ENCODE assay signal across 1 cellular context in genomic region chr12:65741662-65742480, GRCh38.
TF ChIP-seq lines count a peak whose summit lies in the region.

No MANE protein-coding gene starts in this region.

TF ChIP-seq in HepG2, 621 proteins besides CTCF, POLR2A, EP300 and RAD21 (continued from another document and continues in another):
- TF ChIP-seq ZNF530 (CRISPR knock-in tag; IDR thresholded peaks at IDR 0.05; ENCODE audit: low read depth) (no peak), TAF15 (IDR thresholded peaks at IDR 0.05; ENCODE audit: low read depth, low read length, poor library complexity, severe bottlenecking) (peak; percentile 84), ZNF570 (CRISPR knock-in tag; IDR thresholded peaks at IDR 0.05; ENCODE audit: borderline replicate concordance) (no peak), RBFOX2 (IDR thresholded peaks at IDR 0.05; ENCODE audit: low read depth, low read length) (peak; percentile 7; the same call in 1 of the 2 replicates), MIXL1 (CRISPR knock-in tag; IDR thresholded peaks at IDR 0.05) (no peak), REL (CRISPR knock-in tag; conservative IDR thresholded peaks at IDR 0.05) (no peak), ZNF432 (CRISPR knock-in tag; IDR thresholded peaks at IDR 0.05; ENCODE audit: borderline replicate concordance) (no peak), ZNF260 (CRISPR knock-in tag; IDR thresholded peaks at IDR 0.05; ENCODE audit: borderline replicate concordance, low read depth) (no peak), NR0B2 (CRISPR knock-in tag; IDR thresholded peaks at IDR 0.05) (no peak), ZNF83 (CRISPR knock-in tag; IDR thresholded peaks at IDR 0.05; ENCODE audit: borderline replicate concordance) (no peak), ZNF543 (CRISPR knock-in tag; IDR thresholded peaks at IDR 0.05) (no peak), HHEX (CRISPR knock-in tag; IDR thresholded peaks at IDR 0.05) (no peak), KAT8 (CRISPR knock-in tag; IDR thresholded peaks at IDR 0.05) (peak; percentile 31; the same call in 1 of the 2 replicates), ZNF441 (CRISPR knock-in tag; IDR thresholded peaks at IDR 0.05; ENCODE audit: borderline replicate concordance) (no peak), ZSCAN31 (CRISPR knock-in tag; IDR thresholded peaks at IDR 0.05; ENCODE audit: low read depth) (no peak), ZFP1 (CRISPR knock-in tag; IDR thresholded peaks at IDR 0.05) (no peak), ZSCAN12 (CRISPR knock-in tag; IDR thresholded peaks at IDR 0.05) (no peak), ZSCAN9 (CRISPR knock-in tag; IDR thresholded peaks at IDR 0.05; ENCODE audit: borderline replicate concordance) (no peak), FOXC1 (CRISPR knock-in tag; IDR thresholded peaks at IDR 0.05; ENCODE audit: borderline replicate concordance) (no peak), ZBTB42 (CRISPR knock-in tag; IDR thresholded peaks at IDR 0.05) (no peak), ZNF335 (CRISPR knock-in tag; IDR thresholded peaks at IDR 0.05) (no peak), RFX1 (IDR thresholded peaks at IDR 0.05) (no peak), THAP11 (CRISPR knock-in tag; IDR thresholded peaks at IDR 0.05) (no peak), ZNF710 (CRISPR knock-in tag; IDR thresholded peaks at IDR 0.05; ENCODE audit: borderline replicate concordance) (no peak; the same call in 1 of the 2 replicates), ZNF207 (IDR thresholded peaks at IDR 0.05; ENCODE audit: borderline replicate concordance) (no peak), SRSF1 (optimal IDR thresholded peaks at IDR 0.05; ENCODE audit: low read depth, low read length) (no peak), BCL3 (CRISPR knock-in tag; IDR thresholded peaks at IDR 0.05) (no peak), LCORL (IDR thresholded peaks at IDR 0.05) (no peak), LCORL (CRISPR knock-in tag; IDR thresholded peaks at IDR 0.05) (peak; percentile 72), ZNF446 (CRISPR knock-in tag; IDR thresholded peaks at IDR 0.05) (no peak), CREB1 (IDR thresholded peaks at IDR 0.05) (no peak), CREB1 (CRISPR knock-in tag; IDR thresholded peaks at IDR 0.05) (no peak), FOXA3 (CRISPR knock-in tag; IDR thresholded peaks at IDR 0.05) (no peak), ZBTB20 (CRISPR knock-in tag; IDR thresholded peaks at IDR 0.05; ENCODE audit: borderline replicate concordance, low read depth) (no peak), ZNF24 (IDR thresholded peaks at IDR 0.05) (no peak), ZNF121 (CRISPR knock-in tag; IDR thresholded peaks at IDR 0.05) (no peak), TEAD2 (CRISPR knock-in tag; IDR thresholded peaks at IDR 0.05) (no peak), ZSCAN20 (CRISPR knock-in tag; IDR thresholded peaks at IDR 0.05; ENCODE audit: borderline replicate concordance) (no peak), ZNF724P (CRISPR knock-in tag; IDR thresholded peaks at IDR 0.05; ENCODE audit: borderline replicate concordance) (no peak), SIX4 (CRISPR knock-in tag; IDR thresholded peaks at IDR 0.05) (no peak), RAD51 (IDR thresholded peaks at IDR 0.05; ENCODE audit: borderline replicate concordance) (no peak), ZNF12 (CRISPR knock-in tag; IDR thresholded peaks at IDR 0.05) (no peak), MAZ (IDR thresholded peaks at IDR 0.05; ENCODE audit: borderline replicate concordance, low read depth, low read length) (no peak), MAZ (CRISPR knock-in tag; IDR thresholded peaks at IDR 0.05; ENCODE audit: low read depth) (peak; percentile 69), ZBTB7B (CRISPR knock-in tag; IDR thresholded peaks at IDR 0.05) (0 out of 2 replicates have a peak, but pooled peaks have one; percentile 31), SOX6 (IDR thresholded peaks at IDR 0.05) (no peak), SOX6 (CRISPR knock-in tag; IDR thresholded peaks at IDR 0.05) (no peak), CENPBD1 (CRISPR knock-in tag; IDR thresholded peaks at IDR 0.05; ENCODE audit: borderline replicate concordance, low read depth) (no peak), ZNF17 (CRISPR knock-in tag; IDR thresholded peaks at IDR 0.05) (no peak), RCOR2 (CRISPR knock-in tag; IDR thresholded peaks at IDR 0.05) (no peak), HOXA7 (CRISPR knock-in tag; IDR thresholded peaks at IDR 0.05) (no peak), ZNF3 (CRISPR knock-in tag; IDR thresholded peaks at IDR 0.05) (no peak), ZNF557 (CRISPR knock-in tag; IDR thresholded peaks at IDR 0.05) (no peak), TBL1XR1 (IDR thresholded peaks at IDR 0.05; ENCODE audit: borderline replicate concordance, low read length, partially characterized antibody) (no peak), TOE1 (CRISPR knock-in tag; IDR thresholded peaks at IDR 0.05) (no peak), IKZF5 (CRISPR knock-in tag; IDR thresholded peaks at IDR 0.05) (no peak), ISX (CRISPR knock-in tag; conservative IDR thresholded peaks at IDR 0.05) (no peak), ZNF747 (CRISPR knock-in tag; IDR thresholded peaks at IDR 0.05; ENCODE audit: borderline replicate concordance) (no peak), ZNF567 (CRISPR knock-in tag; IDR thresholded peaks at IDR 0.05; ENCODE audit: borderline replicate concordance) (no peak), ZNF558 (CRISPR knock-in tag; IDR thresholded peaks at IDR 0.05; ENCODE audit: borderline replicate concordance) (no peak), ZNF879 (CRISPR knock-in tag; IDR thresholded peaks at IDR 0.05) (no peak), SP2 (CRISPR knock-in tag; IDR thresholded peaks at IDR 0.05) (no peak; the same call in 1 of the 2 replicates), CCDC6 (CRISPR knock-in tag; IDR thresholded peaks at IDR 0.05) (no peak), BORCS8-MEF2B (CRISPR knock-in tag; IDR thresholded peaks at IDR 0.05) (no peak), ZNF326 (CRISPR knock-in tag; IDR thresholded peaks at IDR 0.05; ENCODE audit: borderline replicate concordance) (no peak), ZNF644 (CRISPR knock-in tag; IDR thresholded peaks at IDR 0.05; ENCODE audit: low read depth) (no peak), PHF20 (CRISPR knock-in tag; IDR thresholded peaks at IDR 0.05) (no peak), ZNF431 (CRISPR knock-in tag; IDR thresholded peaks at IDR 0.05; ENCODE audit: borderline replicate concordance, low read depth) (no peak), ZBTB38 (CRISPR knock-in tag; IDR thresholded peaks at IDR 0.05) (no peak)
- TF ChIP-seq, protein P1, sequence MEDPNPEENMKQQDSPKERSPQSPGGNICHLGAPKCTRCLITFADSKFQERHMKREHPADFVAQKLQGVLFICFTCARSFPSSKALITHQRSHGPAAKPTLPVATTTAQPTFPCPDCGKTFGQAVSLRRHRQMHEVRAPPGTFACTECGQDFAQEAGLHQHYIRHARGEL (CRISPR knock-in tag; IDR thresholded peaks at IDR 0.05), result no peak
- TF ChIP-seq, protein P2, sequence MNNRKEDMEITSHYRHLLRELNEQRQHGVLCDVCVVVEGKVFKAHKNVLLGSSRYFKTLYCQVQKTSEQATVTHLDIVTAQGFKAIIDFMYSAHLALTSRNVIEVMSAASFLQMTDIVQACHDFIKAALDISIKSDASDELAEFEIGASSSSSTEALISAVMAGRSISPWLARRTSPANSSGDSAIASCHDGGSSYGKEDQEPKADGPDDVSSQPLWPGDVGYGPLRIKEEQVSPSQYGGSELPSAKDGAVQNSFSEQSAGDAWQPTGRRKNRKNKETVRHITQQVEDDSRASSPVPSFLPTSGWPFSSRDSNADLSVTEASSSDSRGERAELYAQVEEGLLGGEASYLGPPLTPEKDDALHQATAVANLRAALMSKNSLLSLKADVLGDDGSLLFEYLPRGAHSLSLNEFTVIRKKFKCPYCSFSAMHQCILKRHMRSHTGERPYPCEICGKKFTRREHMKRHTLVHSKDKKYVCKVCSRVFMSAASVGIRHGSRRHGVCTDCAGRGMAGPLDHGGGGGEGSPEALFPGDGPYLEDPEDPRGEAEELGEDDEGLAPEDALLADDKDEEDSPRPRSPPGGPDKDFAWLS (CRISPR knock-in tag; IDR thresholded peaks at IDR 0.05; ENCODE audit: borderline replicate concordance), result no peak
- TF ChIP-seq, protein P3, sequence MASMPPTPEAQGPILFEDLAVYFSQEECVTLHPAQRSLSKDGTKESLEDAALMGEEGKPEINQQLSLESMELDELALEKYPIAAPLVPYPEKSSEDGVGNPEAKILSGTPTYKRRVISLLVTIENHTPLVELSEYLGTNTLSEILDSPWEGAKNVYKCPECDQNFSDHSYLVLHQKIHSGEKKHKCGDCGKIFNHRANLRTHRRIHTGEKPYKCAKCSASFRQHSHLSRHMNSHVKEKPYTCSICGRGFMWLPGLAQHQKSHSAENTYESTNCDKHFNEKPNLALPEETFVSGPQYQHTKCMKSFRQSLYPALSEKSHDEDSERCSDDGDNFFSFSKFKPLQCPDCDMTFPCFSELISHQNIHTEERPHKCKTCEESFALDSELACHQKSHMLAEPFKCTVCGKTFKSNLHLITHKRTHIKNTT (CRISPR knock-in tag; IDR thresholded peaks at IDR 0.05), result no peak
- TF ChIP-seq, protein P4, sequence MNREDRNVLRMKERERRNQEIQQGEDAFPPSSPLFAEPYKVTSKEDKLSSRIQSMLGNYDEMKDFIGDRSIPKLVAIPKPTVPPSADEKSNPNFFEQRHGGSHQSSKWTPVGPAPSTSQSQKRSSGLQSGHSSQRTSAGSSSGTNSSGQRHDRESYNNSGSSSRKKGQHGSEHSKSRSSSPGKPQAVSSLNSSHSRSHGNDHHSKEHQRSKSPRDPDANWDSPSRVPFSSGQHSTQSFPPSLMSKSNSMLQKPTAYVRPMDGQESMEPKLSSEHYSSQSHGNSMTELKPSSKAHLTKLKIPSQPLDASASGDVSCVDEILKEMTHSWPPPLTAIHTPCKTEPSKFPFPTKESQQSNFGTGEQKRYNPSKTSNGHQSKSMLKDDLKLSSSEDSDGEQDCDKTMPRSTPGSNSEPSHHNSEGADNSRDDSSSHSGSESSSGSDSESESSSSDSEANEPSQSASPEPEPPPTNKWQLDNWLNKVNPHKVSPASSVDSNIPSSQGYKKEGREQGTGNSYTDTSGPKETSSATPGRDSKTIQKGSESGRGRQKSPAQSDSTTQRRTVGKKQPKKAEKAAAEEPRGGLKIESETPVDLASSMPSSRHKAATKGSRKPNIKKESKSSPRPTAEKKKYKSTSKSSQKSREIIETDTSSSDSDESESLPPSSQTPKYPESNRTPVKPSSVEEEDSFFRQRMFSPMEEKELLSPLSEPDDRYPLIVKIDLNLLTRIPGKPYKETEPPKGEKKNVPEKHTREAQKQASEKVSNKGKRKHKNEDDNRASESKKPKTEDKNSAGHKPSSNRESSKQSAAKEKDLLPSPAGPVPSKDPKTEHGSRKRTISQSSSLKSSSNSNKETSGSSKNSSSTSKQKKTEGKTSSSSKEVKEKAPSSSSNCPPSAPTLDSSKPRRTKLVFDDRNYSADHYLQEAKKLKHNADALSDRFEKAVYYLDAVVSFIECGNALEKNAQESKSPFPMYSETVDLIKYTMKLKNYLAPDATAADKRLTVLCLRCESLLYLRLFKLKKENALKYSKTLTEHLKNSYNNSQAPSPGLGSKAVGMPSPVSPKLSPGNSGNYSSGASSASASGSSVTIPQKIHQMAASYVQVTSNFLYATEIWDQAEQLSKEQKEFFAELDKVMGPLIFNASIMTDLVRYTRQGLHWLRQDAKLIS (CRISPR knock-in tag; IDR thresholded peaks at IDR 0.05), result no peak
- TF ChIP-seq, protein P5, sequence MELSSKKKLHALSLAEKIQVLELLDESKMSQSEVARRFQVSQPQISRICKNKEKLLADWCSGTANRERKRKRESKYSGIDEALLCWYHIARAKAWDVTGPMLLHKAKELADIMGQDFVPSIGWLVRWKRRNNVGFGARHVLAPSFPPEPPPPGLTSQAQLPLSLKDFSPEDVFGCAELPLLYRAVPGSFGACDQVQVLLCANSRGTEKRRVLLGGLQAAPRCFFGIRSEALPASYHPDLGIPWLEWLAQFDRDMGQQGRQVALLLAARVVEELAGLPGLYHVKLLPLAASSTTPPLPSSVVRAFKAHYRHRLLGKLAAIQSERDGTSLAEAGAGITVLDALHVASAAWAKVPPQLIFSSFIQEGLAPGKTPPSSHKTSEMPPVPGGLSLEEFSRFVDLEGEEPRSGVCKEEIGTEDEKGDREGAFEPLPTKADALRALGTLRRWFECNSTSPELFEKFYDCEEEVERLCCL (CRISPR knock-in tag; IDR thresholded peaks at IDR 0.05; ENCODE audit: borderline replicate concordance), result no peak
